ENCODE assay signal across 18 cellular contexts in genomic region chr6:101403566-101403965, GRCh38. TPM values are rescaled to one million over a fixed set of nuclear protein-coding genes. Genes with fewer than 3 reads are reported as not detected.
DNase-seq lines count a peak whose midpoint lies in the region; ATAC-seq and TF ChIP-seq lines count a peak whose summit lies in the region.
"Had no signal": no experiment of that assay in that cellular context is flagged by ENCODE, and none has a peak within 500 bp of the region (broad histone marks: within the 10 kb centered on the region; RNA-seq: fewer than 3 reads in every experiment).

No MANE protein-coding gene starts in this region.

- ATAC-seq in GM23338 (peak; percentile 31), GM18868 (IDR thresholded peaks at IDR 0.05; ENCODE audit: unreplicated experiment) (no peak)
- ATAC-seq: K562 had no signal

- no peaks in the 10 kb centered on the region; the same call in 2 of the 3 replicates for H3K36me3 Mint-ChIP-seq in GM23338 (ENCODE audit: low read depth)
- peaks cover 5% of the 10 kb centered on the region for H3K36me3 Mint-ChIP-seq in osteocyte (ENCODE audit: unreplicated experiment)
- no peaks in the 10 kb centered on the region for H3K36me3 Mint-ChIP-seq in T-helper 2 cell treated with Interferon-gamma antibody and Interleukin-4, amounts not matched to agents 5 μg/mL and 100 μg/mL, for 36 hours (ENCODE audit: low read depth)
- peaks cover 0 to 7% (median 4%) of the 10 kb centered on the region in 3 donors for H3K36me3 Mint-ChIP-seq in immature natural killer cell

- H3K27me3 ChIP-seq in GM23338 (ENCODE audit: insufficient read depth) (peaks cover 66% of the 10 kb centered on the region), iPS-18a (ENCODE audit: control insufficient read depth, insufficient read depth, low read length) (peaks cover 51% of the 10 kb centered on the region)

- H3K4me3 Mint-ChIP-seq in GM23338 = peak overlapping the region; percentile 77
- H3K4me3 Mint-ChIP-seq in osteocyte (ENCODE audit: unreplicated experiment) = peak overlapping the region; percentile 85
- H3K4me3 Mint-ChIP-seq in T-helper 2 cell treated with Interferon-gamma antibody and Interleukin-4, amounts not matched to agents 5 μg/mL and 100 μg/mL, for 36 hours = no peak overlapping the region
- no peak overlapping the region for H3K4me3 Mint-ChIP-seq in immature natural killer cell
- H3K4me3 Mint-ChIP-seq: activated B cell treated with CpG ODN at 0.5 μM for 24 hours; activated CD4-positive, alpha-beta memory T cell treated with anti-CD3 and anti-CD28 coated beads, Interleukin-2, amount 10 ng/mL, durations not matched to agents 7 days and 5 days had no signal

- no peaks in the 10 kb centered on the region for H4K20me1 ChIP-seq in GM23338 (replicated peaks; ENCODE audit: insufficient read depth)

- no peaks in the 10 kb centered on the region for H3K9me3 ChIP-seq in iPS-18a (ENCODE audit: control insufficient read depth, low read depth, low read length)
- H3K9me3 ChIP-seq: MG63, upper lobe of right lung had no signal

- peak; percentile 83 for DNase-seq in GM23338 (ENCODE audit: low spot score)
- peak; percentile 41 for DNase-seq in SK-N-DZ (ENCODE audit: low spot score)
- no peak for DNase-seq in osteocyte (ENCODE audit: extremely low spot score, unreplicated experiment)
- no peak for DNase-seq in T-helper 2 cell treated with Interferon-gamma antibody and Interleukin-4, amounts not matched to agents 5 μg/mL and 100 μg/mL, for 36 hours (ENCODE audit: low spot score)
- no peak for DNase-seq in posterior vena cava (ENCODE audit: low spot score)
- DNase-seq in immature natural killer cell = no peak
- DNase-seq: activated B cell treated with CpG ODN at 0.5 μM for 24 hours; activated CD4-positive, alpha-beta memory T cell treated with anti-CD3 and anti-CD28 coated beads, Interleukin-2, amount 10 ng/mL, durations not matched to agents 7 days and 5 days; activated gamma-delta T cell treated with Interleukin-2 at 50 U/mL for 16 hours; MG63; NCI-H524 treated with DMSO at 0.1 percent for 48 hours; RPMI8226; upper lobe of right lung had no signal

- H3K9me3 Mint-ChIP-seq in GM23338 (no peaks in the 10 kb centered on the region), osteocyte (ENCODE audit: unreplicated experiment) (no peaks in the 10 kb centered on the region), immature natural killer cell (peaks cover 10 to 58% (median 33%) of the 10 kb centered on the region in 6 donors)
- H3K9me3 Mint-ChIP-seq in T-helper 2 cell treated with Interferon-gamma antibody and Interleukin-4, amounts not matched to agents 5 μg/mL and 100 μg/mL, for 36 hours = peaks cover 4% of the 10 kb centered on the region

- H3K9ac ChIP-seq in iPS-18a (ENCODE audit: low read length) = no peak overlapping the region

- H3K27me3 Mint-ChIP-seq in GM23338 (ENCODE audit: insufficient read depth, low read depth, poor library complexity) = peaks cover 44% of the 10 kb centered on the region
- H3K27me3 Mint-ChIP-seq in osteocyte (ENCODE audit: unreplicated experiment) = peaks cover 4% of the 10 kb centered on the region
- H3K27me3 Mint-ChIP-seq in T-helper 2 cell treated with Interferon-gamma antibody and Interleukin-4, amounts not matched to agents 5 μg/mL and 100 μg/mL, for 36 hours (ENCODE audit: low read depth) = peaks cover 58% of the 10 kb centered on the region
- peaks cover 3 to 8% (median 3%) of the 10 kb centered on the region in 3 donors for H3K27me3 Mint-ChIP-seq in immature natural killer cell (ENCODE audit: low read depth in 3 of 3)

- H3K4me1 ChIP-seq in GM23338 (ENCODE audit: insufficient read depth) (peaks cover 29% of the 10 kb centered on the region), iPS-18a (ENCODE audit: control insufficient read depth, low read depth, low read length) (peaks cover 38% of the 10 kb centered on the region)
- H3K4me1 ChIP-seq: upper lobe of right lung had no signal

- H3K9me2 ChIP-seq in GM23338 (ENCODE audit: insufficient read depth) = no peaks in the 10 kb centered on the region

- H3K4me1 Mint-ChIP-seq in GM23338 (peaks cover 56% of the 10 kb centered on the region), osteocyte (ENCODE audit: unreplicated experiment) (peaks cover 27% of the 10 kb centered on the region), immature natural killer cell (no peaks in the 10 kb centered on the region)
- peaks cover 5% of the 10 kb centered on the region for H3K4me1 Mint-ChIP-seq in T-helper 2 cell treated with Interferon-gamma antibody and Interleukin-4, amounts not matched to agents 5 μg/mL and 100 μg/mL, for 36 hours (ENCODE audit: low read depth)
- H3K4me1 Mint-ChIP-seq: activated B cell treated with CpG ODN at 0.5 μM for 24 hours had no signal

- H3K36me3 ChIP-seq in GM23338 (ENCODE audit: insufficient read depth) (no peaks in the 10 kb centered on the region), iPS-18a (ENCODE audit: control insufficient read depth, low read depth, low read length) (no peaks in the 10 kb centered on the region)
- H3K36me3 ChIP-seq: MG63, upper lobe of right lung had no signal

- peak overlapping the region; percentile 90; the same call in 1 of the 2 replicates for H2AFZ ChIP-seq in GM23338

- H3K4me3 ChIP-seq in GM23338 (peak overlapping the region; percentile 71), iPS-18a (ENCODE audit: low read length) (peak overlapping the region; percentile 67)
- H3K4me3 ChIP-seq: K562, MG63, upper lobe of right lung had no signal

- peak overlapping the region; percentile 92 for H3K4me2 ChIP-seq in GM23338

- H3K79me2 ChIP-seq in GM23338 (replicated peaks; ENCODE audit: insufficient read depth) = no peaks in the 10 kb centered on the region

- intact Hi-C loops in posterior vena cava (cut with DNase I) = loop anchor here in 1 of 2 donors (5.0 kb wide), 1 partner anchor 619 kb away; no protein-coding TSS in a partner anchor

- no peak overlapping the region for H3K27ac ChIP-seq in GM23338 (ENCODE audit: low read depth)
- no peak overlapping the region for H3K27ac ChIP-seq in iPS-18a (ENCODE audit: low read length)
- H3K27ac ChIP-seq: C4-2B, upper lobe of right lung had no signal

- TF ChIP-seq CTCF in GM23338 (conservative IDR thresholded peaks at IDR 0.05; ENCODE audit: low read depth in 2 of 2) = no peak
- TF ChIP-seq CTCF in osteocyte (IDR thresholded peaks at IDR 0.05) = no peak

- no peak overlapping the region for H3K27ac Mint-ChIP-seq in GM23338
- no peak overlapping the region for H3K27ac Mint-ChIP-seq in osteocyte (ENCODE audit: unreplicated experiment)
- no peak overlapping the region for H3K27ac Mint-ChIP-seq in T-helper 2 cell treated with Interferon-gamma antibody and Interleukin-4, amounts not matched to agents 5 μg/mL and 100 μg/mL, for 36 hours
- no peak overlapping the region for H3K27ac Mint-ChIP-seq in immature natural killer cell
- H3K27ac Mint-ChIP-seq: activated B cell treated with CpG ODN at 0.5 μM for 24 hours; activated CD4-positive, alpha-beta memory T cell treated with anti-CD3 and anti-CD28 coated beads, Interleukin-2, amount 10 ng/mL, durations not matched to agents 7 days and 5 days had no signal

- peaks cover 5% of the 10 kb centered on the region; the same call in 1 of the 2 replicates for H3F3A ChIP-seq in GM23338 (replicated peaks; ENCODE audit: low read depth)

TF ChIP-seq in GM23338, 12 proteins besides CTCF, POLR2A, EP300 and RAD21:
- TF ChIP-seq JUNB (IDR thresholded peaks at IDR 0.05; ENCODE audit: unreplicated experiment) (no peak), ETS1 (IDR thresholded peaks at IDR 0.05) (no peak), REST (IDR thresholded peaks at IDR 0.05; ENCODE audit: unreplicated experiment) (no peak)

RNA-seq across cellular contexts. Expression of gene GRIK2, which starts 10.1 kb away (rescaled TPM):
- total RNA-seq in GM23338 (2014; rRNA removed; shearing (Covaris generic)) = 1.6 and 3.0 TPM in 2 replicates
- polyA plus RNA-seq in GM23338 (2016; fragmentation: Nextera tagmentation; extraction: Ambion mirVana) = 0.49 and 0.73 TPM in 2 replicates
- polyA plus RNA-seq in SK-N-DZ (2014; cell fraction: cytosol; rRNA removed) = 6.7 and 11.2 TPM in 2 replicates
- polyA plus RNA-seq in SK-N-DZ (2014; cell fraction: nucleus; rRNA removed) = 34.1 and 38.3 TPM in 2 replicates
- 7.1 and 10.8 TPM in 2 replicates for total RNA-seq in osteocyte
- 1 to 10 TPM; 1.5 to 1.7 TPM for total RNA-seq in posterior vena cava
- not detected for polyA plus RNA-seq in immature natural killer cell
- total RNA-seq: activated CD4-positive, alpha-beta memory T cell treated with anti-CD3 and anti-CD28 coated beads, Interleukin-2, amount 10 ng/mL, durations not matched to agents 7 days and 5 days; Daoy; K562 had no signal
- polyA plus RNA-seq: K562 had no signal

Comparison
In these comparisons a context has a peak if more than half of its experiments do, and no peak if none do; other contexts are left out.
1. DNase-seq: peak in GM23338 (single experiment) and SK-N-DZ (single experiment); none in osteocyte (single experiment), T-helper 2 cell treated with Interferon-gamma antibody and Interleukin-4, amounts not matched to agents 5 μg/mL and 100 μg/mL, for 36 hours (single experiment), posterior vena cava (single experiment) and immature natural killer cell (0 of 3).
2. H3K4me3 Mint-ChIP-seq: peak in GM23338 (single experiment) and osteocyte (single experiment); none in T-helper 2 cell treated with Interferon-gamma antibody and Interleukin-4, amounts not matched to agents 5 μg/mL and 100 μg/mL, for 36 hours (single experiment) and immature natural killer cell (0 of 5).